1 cellular context compared by ENCODE assay signal in the genomic region with DNA sequence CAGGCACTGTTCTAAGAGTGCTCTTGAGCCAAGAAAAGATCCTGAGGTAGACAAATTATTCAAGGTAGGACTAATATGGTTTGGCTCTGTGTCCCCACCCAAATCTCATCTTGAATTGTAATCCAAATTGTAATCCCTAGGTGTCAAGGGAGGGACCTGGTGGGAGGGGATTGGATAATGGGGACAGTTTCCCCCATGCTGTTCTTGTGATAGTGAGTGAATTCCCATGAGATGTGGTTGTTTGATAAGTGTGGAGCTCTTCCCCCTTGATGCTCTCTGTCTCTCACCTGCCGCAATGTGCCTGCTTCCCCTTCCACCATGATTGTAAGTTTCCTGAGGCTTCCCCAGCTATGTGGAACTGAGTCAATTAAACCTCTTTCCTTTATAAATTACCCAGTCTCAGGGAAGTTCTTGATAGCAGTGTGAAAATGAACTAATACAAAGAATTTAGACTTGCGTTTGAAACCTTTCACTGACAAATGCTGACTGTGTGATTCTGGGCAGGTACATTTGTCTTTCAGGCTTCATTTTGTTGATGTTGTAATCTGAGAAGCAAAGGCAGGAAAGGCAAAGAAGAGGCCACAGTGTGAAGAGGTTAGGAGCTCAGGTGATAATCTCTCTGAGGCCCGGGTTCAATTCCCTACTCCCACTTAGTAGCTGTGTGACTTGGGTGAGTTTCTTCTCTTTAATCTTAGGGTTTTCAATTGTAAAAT.
TF ChIP-seq lines count a peak whose summit lies in the region.

No MANE protein-coding gene starts in this region.

TF ChIP-seq in H1, 55 proteins besides CTCF, POLR2A, EP300 and RAD21:
- TF ChIP-seq JUND (IDR thresholded peaks at IDR 0.05; ENCODE audit: low read length) (no peak), BRCA1 (IDR thresholded peaks at IDR 0.05; ENCODE audit: low read depth, low read length) (no peak), EZH2 (IDR thresholded peaks at IDR 0.05; ENCODE audit: low read depth, low read length, severe bottlenecking) (no peak), KDM4A (IDR thresholded peaks at IDR 0.05; ENCODE audit: low read depth, low read length, severe bottlenecking) (no peak), TBP (IDR thresholded peaks at IDR 0.05; ENCODE audit: low read depth, low read length) (no peak), FOSL1 (IDR thresholded peaks at IDR 0.05; ENCODE audit: insufficient read depth, low read depth, low read length) (no peak), CEBPB (IDR thresholded peaks at IDR 0.05; ENCODE audit: low read depth, low read length) (no peak), CTBP2 (IDR thresholded peaks at IDR 0.05; ENCODE audit: borderline replicate concordance, insufficient read depth, insufficient read length, low read length) (no peak), SP4 (IDR thresholded peaks at IDR 0.05; ENCODE audit: low read length) (no peak), RFX5 (IDR thresholded peaks at IDR 0.05; ENCODE audit: borderline replicate concordance, low read depth, low read length) (no peak), YY1 (IDR thresholded peaks at IDR 0.05; ENCODE audit: low read depth, low read length) (no peak), SIRT6 (IDR thresholded peaks at IDR 0.05; ENCODE audit: low read length) (no peak), JUN (IDR thresholded peaks at IDR 0.05; ENCODE audit: low read depth, low read length) (no peak), CHD2 (IDR thresholded peaks at IDR 0.05; ENCODE audit: low read length) (no peak), RNF2 (IDR thresholded peaks at IDR 0.05; ENCODE audit: borderline replicate concordance, low read depth, low read length, missing control alignments, poor library complexity, severe bottlenecking) (no peak), MAFK (IDR thresholded peaks at IDR 0.05; ENCODE audit: low read depth, low read length) (no peak)
- TF ChIP-seq, protein P1, sequence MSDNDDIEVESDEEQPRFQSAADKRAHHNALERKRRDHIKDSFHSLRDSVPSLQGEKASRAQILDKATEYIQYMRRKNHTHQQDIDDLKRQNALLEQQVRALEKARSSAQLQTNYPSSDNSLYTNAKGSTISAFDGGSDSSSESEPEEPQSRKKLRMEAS (IDR thresholded peaks at IDR 0.05), result no peak
